16 cellular contexts compared by ENCODE assay signal in genomic region chr4:121408-122084, GRCh38. TPM values are rescaled to one million over a fixed set of nuclear protein-coding genes. Genes with fewer than 3 reads are reported as not detected.
DNase-seq lines count a peak whose midpoint lies in the region; ATAC-seq and TF ChIP-seq lines count a peak whose summit lies in the region.
"Had no signal": no experiment of that assay in that cellular context is flagged by ENCODE, and none has a peak within 500 bp of the region (broad histone marks: within the 10 kb centered on the region; RNA-seq: fewer than 3 reads in every experiment).

No MANE protein-coding gene starts in this region.

- H3K27ac ChIP-seq in neutrophil = peak overlapping the region; percentile 75
- H3K27ac ChIP-seq in SK-N-SH (ENCODE audit: low read depth in 2 of 2, low read length in 1 of 2) = no peak overlapping the region
- H3K27ac ChIP-seq: psoas muscle, SK-N-MC had no signal

- H3K9me3 ChIP-seq in neutrophil (no peaks in the 10 kb centered on the region), SK-N-SH (peaks cover 4% of the 10 kb centered on the region; the same call in 1 of the 2 replicates)

- TF ChIP-seq RAD21 in SK-N-SH (IDR thresholded peaks at IDR 0.05; ENCODE audit: low read length) = no peak

- no peaks in the 10 kb centered on the region for H3F3A ChIP-seq in SK-N-SH (replicated peaks; ENCODE audit: insufficient read depth)

- peaks cover 22% of the 10 kb centered on the region for H3K9me3 Mint-ChIP-seq in activated T-cell treated with anti-CD3 and anti-CD28 coated beads, Interleukin-2, amount 50 U/mL, for 4 hours
- peaks cover 44% of the 10 kb centered on the region for H3K9me3 Mint-ChIP-seq in activated T-helper 2 cell treated with anti-CD3 and anti-CD28 coated beads, Interferon-gamma antibody, Interleukin-2, Interleukin-4, amounts not matched to agents 10 μg/mL and 5 μg/mL and 100 μg/mL, durations not matched to agents 14 hours and 24 hours and 36 hours

- H3K4me1 ChIP-seq in neutrophil (ENCODE audit: control insufficient read depth in 1 of 2, insufficient read depth in 1 of 2, low read depth in 1 of 2, low read length in 1 of 2) = peaks cover 35 to 44% of the 10 kb centered on the region in 2 experiments
- H3K4me1 ChIP-seq in SK-N-SH (ENCODE audit: control insufficient read depth in 1 of 2, insufficient read depth in 2 of 2, low read depth in 1 of 2, low read length in 1 of 2) = no peaks in the 10 kb centered on the region; a peak in 1 of 4 replicates

- no peak for TF ChIP-seq EP300 in SK-N-SH (IDR thresholded peaks at IDR 0.05; ENCODE audit: borderline replicate concordance in 1 of 2, low read depth in 1 of 2, low read length in 1 of 2)

- POLR2A ChIA-PET in SK-N-SH (lab: Yijun Ruan, JAX) = no interaction called here

- no peaks in the 10 kb centered on the region for H3K27me3 ChIP-seq in neutrophil
- H3K27me3 ChIP-seq in SK-N-SH (ENCODE audit: insufficient read depth) = no peaks in the 10 kb centered on the region

- H3K4me3 Mint-ChIP-seq in activated T-cell treated with anti-CD3 and anti-CD28 coated beads, Interleukin-2, amount 50 U/mL, for 4 hours = peak overlapping the region; percentile 46
- H3K4me3 Mint-ChIP-seq in activated T-helper 2 cell treated with anti-CD3 and anti-CD28 coated beads, Interferon-gamma antibody, Interleukin-2, Interleukin-4, amounts not matched to agents 10 μg/mL and 5 μg/mL and 100 μg/mL, durations not matched to agents 14 hours and 24 hours and 36 hours (ENCODE audit: low read depth) = peak overlapping the region; percentile 45

- intact Hi-C loops in activated T-helper 2 cell treated with anti-CD3 and anti-CD28 coated beads, Interferon-gamma antibody, Interleukin-2, Interleukin-4, amounts not matched to agents 10 μg/mL and 5 μg/mL and 100 μg/mL, durations not matched to agents 14 hours and 24 hours and 36 hours (cut with micrococcal nuclease) = no loop called here

- 27% methylated on average over 7 of the region's 7 CpGs for WGBS in SK-N-SH (ENCODE audit: low lambda C conversion rate)

- H3K27ac Mint-ChIP-seq in activated T-helper 2 cell treated with anti-CD3 and anti-CD28 coated beads, Interferon-gamma antibody, Interleukin-2, Interleukin-4, amounts not matched to agents 10 μg/mL and 5 μg/mL and 100 μg/mL, durations not matched to agents 14 hours and 24 hours and 36 hours = peak overlapping the region; percentile 42
- H3K27ac Mint-ChIP-seq: brain had no signal

- DNase-seq in activated T-cell treated with anti-CD3 and anti-CD28 coated beads, Interleukin-2, amount 50 U/mL, for 4 hours = no peak
- no peak for DNase-seq in activated T-cell treated with anti-CD3 and anti-CD28 coated beads, Interleukin-2, amount 50 U/mL, for 1 hour
- DNase-seq in NOMO-1 (lab: John Stamatoyannopoulos, UW; ENCODE audit: unreplicated experiment in 2 of 2) (peak; percentile 60 to 65), SK-N-SH (no peak), DMS53 (lab: John Stamatoyannopoulos, UW) (no peak)
- no peak for DNase-seq in activated T-helper 2 cell treated with anti-CD3 and anti-CD28 coated beads, Interferon-gamma antibody, Interleukin-2, Interleukin-4, amounts not matched to agents 10 μg/mL and 5 μg/mL and 100 μg/mL, durations not matched to agents 14 hours and 24 hours and 36 hours (ENCODE audit: low spot score)
- DNase-seq: NCI-H1417; NCI-H69; psoas muscle; stimulated activated CD4-positive, alpha-beta T cell treated with anti-CD3 and anti-CD28 coated beads, Interleukin-2, amount 100 ng/mL, for 48 hours; substantia nigra had no signal

- no peaks in the 10 kb centered on the region for H3K9me2 ChIP-seq in SK-N-SH

- TF ChIP-seq CTCF in neutrophil (IDR thresholded peaks at IDR 0.05) = no peak
- TF ChIP-seq CTCF in SK-N-SH (IDR thresholded peaks at IDR 0.05) = no peak

- peak overlapping the region; percentile 6 to 37 for H3K4me3 ChIP-seq in neutrophil (ENCODE audit: low read depth in 1 of 2, low read length in 1 of 2)
- H3K4me3 ChIP-seq in SK-N-SH (ENCODE audit: low read depth in 2 of 2, low read length in 1 of 2) = no peak overlapping the region
- H3K4me3 ChIP-seq: lung, psoas muscle, SK-N-MC had no signal

- CTCF ChIA-PET in SK-N-SH (lab: Yijun Ruan, JAX) = interaction anchor here (1.3 kb wide), 1 partner anchor 20 kb away, joined by 3 read pairs; no protein-coding TSS in a partner anchor

- H3K36me3 Mint-ChIP-seq in activated T-cell treated with anti-CD3 and anti-CD28 coated beads, Interleukin-2, amount 50 U/mL, for 4 hours (ENCODE audit: insufficient read depth) = peaks cover 12% of the 10 kb centered on the region
- H3K36me3 Mint-ChIP-seq in activated T-helper 2 cell treated with anti-CD3 and anti-CD28 coated beads, Interferon-gamma antibody, Interleukin-2, Interleukin-4, amounts not matched to agents 10 μg/mL and 5 μg/mL and 100 μg/mL, durations not matched to agents 14 hours and 24 hours and 36 hours (ENCODE audit: low read depth) = peaks cover 54% of the 10 kb centered on the region

- H2AFZ ChIP-seq in SK-N-SH (ENCODE audit: low read depth) = no peak overlapping the region

- H3K79me2 ChIP-seq in SK-N-SH (ENCODE audit: insufficient read depth) = no peaks in the 10 kb centered on the region

- H3K36me3 ChIP-seq in neutrophil = no peaks in the 10 kb centered on the region
- no peaks in the 10 kb centered on the region for H3K36me3 ChIP-seq in SK-N-SH (replicated peaks in 1 of 2; ENCODE audit: control insufficient read depth in 1 of 2, insufficient read depth in 2 of 2, low read length in 1 of 2)

- peaks cover 34% of the 10 kb centered on the region for H3K4me1 Mint-ChIP-seq in activated T-cell treated with anti-CD3 and anti-CD28 coated beads, Interleukin-2, amount 50 U/mL, for 4 hours (ENCODE audit: low read depth)
- peaks cover 25% of the 10 kb centered on the region for H3K4me1 Mint-ChIP-seq in activated T-helper 2 cell treated with anti-CD3 and anti-CD28 coated beads, Interferon-gamma antibody, Interleukin-2, Interleukin-4, amounts not matched to agents 10 μg/mL and 5 μg/mL and 100 μg/mL, durations not matched to agents 14 hours and 24 hours and 36 hours (ENCODE audit: low read depth)

- no peak for ATAC-seq in activated T-cell treated with anti-CD3 and anti-CD28 coated beads, Interleukin-2, amount 50 U/mL, for 4 hours
- no peak for ATAC-seq in GM18858 (IDR thresholded peaks at IDR 0.05; ENCODE audit: unreplicated experiment)
- ATAC-seq: psoas muscle had no signal

- no peak overlapping the region for H3K9ac ChIP-seq in SK-N-SH

- H4K20me1 ChIP-seq in SK-N-SH (ENCODE audit: insufficient read depth) = no peaks in the 10 kb centered on the region

- H3K4me2 ChIP-seq in SK-N-SH = no peak overlapping the region

- peaks cover 5% of the 10 kb centered on the region for H3K27me3 Mint-ChIP-seq in activated T-cell treated with anti-CD3 and anti-CD28 coated beads, Interleukin-2, amount 50 U/mL, for 4 hours (ENCODE audit: low read depth)
- H3K27me3 Mint-ChIP-seq in activated T-helper 2 cell treated with anti-CD3 and anti-CD28 coated beads, Interferon-gamma antibody, Interleukin-2, Interleukin-4, amounts not matched to agents 10 μg/mL and 5 μg/mL and 100 μg/mL, durations not matched to agents 14 hours and 24 hours and 36 hours (ENCODE audit: low read depth) = no peaks in the 10 kb centered on the region

TF ChIP-seq in SK-N-SH, 30 proteins besides CTCF, POLR2A, EP300 and RAD21:
- TF ChIP-seq ELF1 (IDR thresholded peaks at IDR 0.05) (no peak), EZH2phosphoT487 (IDR thresholded peaks at IDR 0.05; ENCODE audit: borderline replicate concordance, low read depth) (no peak), TAF1 (IDR thresholded peaks at IDR 0.05; ENCODE audit: borderline replicate concordance, low read depth, low read length) (no peak), RXRA (IDR thresholded peaks at IDR 0.05; ENCODE audit: borderline replicate concordance, low read depth) (no peak), POLR2AphosphoS5 (IDR thresholded peaks at IDR 0.05; ENCODE audit: low read depth, low read length) (no peak), IRF3 (IDR thresholded peaks at IDR 0.05; ENCODE audit: low read depth, low read length) (no peak), GATA2 (CRISPR knock-in tag; IDR thresholded peaks at IDR 0.05) (no peak), CHD2 (IDR thresholded peaks at IDR 0.05; ENCODE audit: low read length, partially characterized antibody) (no peak), MAX (IDR thresholded peaks at IDR 0.05; ENCODE audit: low read depth) (no peak), TEAD4 (IDR thresholded peaks at IDR 0.05; ENCODE audit: borderline replicate concordance, insufficient read depth) (no peak), TCF12 (IDR thresholded peaks at IDR 0.05) (no peak), FOXJ3 (CRISPR knock-in tag; IDR thresholded peaks at IDR 0.05) (no peak), FOXM1 (IDR thresholded peaks at IDR 0.05; ENCODE audit: low read depth) (no peak)

RNA-seq across cellular contexts. Expression of gene ZNF718, which starts 2.8 kb away (rescaled TPM):
- total RNA-seq in activated T-cell treated with anti-CD3 and anti-CD28 coated beads, Interleukin-2, amount 50 U/mL, for 4 hours = 1 to 10 TPM; 4.5 to 6.4 (median 5.7) TPM
- total RNA-seq in activated T-helper 2 cell treated with anti-CD3 and anti-CD28 coated beads, Interferon-gamma antibody, Interleukin-2, Interleukin-4, amounts not matched to agents 10 μg/mL and 5 μg/mL and 100 μg/mL, durations not matched to agents 14 hours and 24 hours and 36 hours = 8.6 and 8.8 TPM in 2 replicates
- 0.02 and 0.10 TPM in 2 replicates for polyA plus RNA-seq in SK-N-SH (2012; rRNA removed)
- 0.05 TPM in 2 replicates for polyA plus RNA-seq in SK-N-SH (2012; cell fraction: cytosol; rRNA removed)
- polyA plus RNA-seq in SK-N-SH (2012; cell fraction: nucleus; rRNA removed) = 0.04 and 0.10 TPM in 2 replicates

Comparison
In these comparisons a context has a peak if more than half of its experiments do, and no peak if none do; other contexts are left out.
1. DNase-seq: peak in NOMO-1 (2 of 2); none in activated T-cell treated with anti-CD3 and anti-CD28 coated beads, Interleukin-2, amount 50 U/mL, for 4 hours (single experiment), activated T-cell treated with anti-CD3 and anti-CD28 coated beads, Interleukin-2, amount 50 U/mL, for 1 hour (single experiment), activated T-helper 2 cell treated with anti-CD3 and anti-CD28 coated beads, Interferon-gamma antibody, Interleukin-2, Interleukin-4, amounts not matched to agents 10 μg/mL and 5 μg/mL and 100 μg/mL, durations not matched to agents 14 hours and 24 hours and 36 hours (single experiment), SK-N-SH (single experiment) and DMS53 (single experiment).
2. H3K4me3 ChIP-seq: peak in neutrophil (2 of 2); none in SK-N-SH (0 of 2).